ENCODE assay signal across 15 cellular contexts in genomic region chr3:116896116-116896515, GRCh38.
"Had no signal": no experiment of that assay in that cellular context is flagged by ENCODE, and none has a peak within 500 bp of the region (broad histone marks: within the 10 kb centered on the region; RNA-seq: fewer than 3 reads in every experiment).

No MANE protein-coding gene starts in this region.

- H3K4me3 ChIP-seq: dorsolateral prefrontal cortex, lung, suprapubic skin, vagina had no signal

- DNase-seq: activated CD4-positive, alpha-beta memory T cell treated with anti-CD3 and anti-CD28 coated beads for 36 hours; activated CD4-positive, alpha-beta T cell treated with anti-CD3 and anti-CD28 coated beads for 36 hours; amniotic stem cell; caudate nucleus; dorsolateral prefrontal cortex; midbrain; occipital lobe had no signal

- H3K27ac Mint-ChIP-seq: activated CD4-positive, alpha-beta memory T cell treated with anti-CD3 and anti-CD28 coated beads for 36 hours; activated CD4-positive, alpha-beta T cell treated with anti-CD3 and anti-CD28 coated beads for 36 hours; activated naive CD8-positive, alpha-beta T cell; stimulated activated naive CD8-positive, alpha-beta T cell treated with anti-CD3 and anti-CD28 coated beads, Interleukin-15, Interleukin-2, amounts not matched to agents 100 ng/mL and 50 ng/mL, for 24 hours had no signal

- H3K4me1 Mint-ChIP-seq: activated CD4-positive, alpha-beta T cell treated with anti-CD3 and anti-CD28 coated beads for 36 hours had no signal

- ATAC-seq: activated CD4-positive, alpha-beta T cell treated with anti-CD3 and anti-CD28 coated beads for 36 hours; left lobe of liver had no signal

- H3K36me3 ChIP-seq: suprapubic skin, vagina had no signal

- H3K9me3 Mint-ChIP-seq: activated CD4-positive, alpha-beta memory T cell treated with anti-CD3 and anti-CD28 coated beads for 36 hours; stimulated activated naive CD8-positive, alpha-beta T cell treated with anti-CD3 and anti-CD28 coated beads, Interleukin-15, Interleukin-2, amounts not matched to agents 100 ng/mL and 50 ng/mL, for 24 hours had no signal

- H3K4me3 Mint-ChIP-seq: activated CD4-positive, alpha-beta memory T cell treated with anti-CD3 and anti-CD28 coated beads for 36 hours; activated CD4-positive, alpha-beta T cell treated with anti-CD3 and anti-CD28 coated beads for 36 hours; activated naive CD8-positive, alpha-beta T cell; stimulated activated naive CD8-positive, alpha-beta T cell treated with anti-CD3 and anti-CD28 coated beads, Interleukin-15, Interleukin-2, amounts not matched to agents 100 ng/mL and 50 ng/mL, for 24 hours had no signal

- H3K36me3 Mint-ChIP-seq: activated CD4-positive, alpha-beta memory T cell treated with anti-CD3 and anti-CD28 coated beads for 36 hours; activated naive CD8-positive, alpha-beta T cell had no signal

- H3K9me3 ChIP-seq: suprapubic skin, vagina had no signal

- H3K4me1 ChIP-seq: suprapubic skin, vagina had no signal

- H3K27me3 Mint-ChIP-seq: activated CD4-positive, alpha-beta memory T cell treated with anti-CD3 and anti-CD28 coated beads for 36 hours; activated CD4-positive, alpha-beta T cell treated with anti-CD3 and anti-CD28 coated beads for 36 hours; activated naive CD8-positive, alpha-beta T cell; stimulated activated naive CD8-positive, alpha-beta T cell treated with anti-CD3 and anti-CD28 coated beads, Interleukin-15, Interleukin-2, amounts not matched to agents 100 ng/mL and 50 ng/mL, for 24 hours had no signal

- FAIRE-seq: keratinocyte, TTC549 had no signal

- H3K27me3 ChIP-seq: dorsolateral prefrontal cortex, suprapubic skin, vagina had no signal

- H3K27ac ChIP-seq: dorsolateral prefrontal cortex, suprapubic skin, vagina had no signal
